In the genomic region with DNA sequence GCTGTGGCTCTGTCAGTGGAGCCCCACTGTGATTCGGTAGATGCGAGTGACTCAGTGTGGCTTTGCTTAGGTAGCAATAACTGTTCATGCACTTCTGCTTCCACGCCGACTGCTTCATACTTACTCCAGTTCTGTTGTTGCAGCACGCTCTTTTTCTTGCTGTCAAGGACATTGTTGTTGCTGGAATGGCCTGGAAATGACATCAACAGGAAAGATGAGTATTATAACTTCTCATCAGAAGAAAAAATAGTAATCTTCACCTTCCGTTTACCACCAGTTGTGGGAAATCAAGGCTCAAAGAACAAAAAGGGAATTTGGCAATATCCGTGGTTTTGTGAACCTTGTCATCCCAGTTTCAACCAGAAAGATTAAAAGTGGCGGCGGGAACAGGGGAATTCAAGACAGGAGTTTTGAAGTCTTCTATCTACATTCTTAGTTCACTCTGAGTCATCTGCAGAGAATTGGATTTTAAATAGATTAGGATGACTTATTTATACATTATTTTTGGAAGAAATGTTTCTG, we compare ENCODE assay signal across 13 cellular contexts. TPM values are rescaled to one million over a fixed set of nuclear protein-coding genes. Genes with fewer than 3 reads are reported as not detected.
DNase-seq lines count a peak whose midpoint lies in the region; TF ChIP-seq lines count a peak whose summit lies in the region.
"Had no signal": no experiment of that assay in that cellular context is flagged by ENCODE, and none has a peak within 500 bp of the region (broad histone marks: within the 10 kb centered on the region; RNA-seq: fewer than 3 reads in every experiment).

No MANE protein-coding gene starts in this region.

- CTCF ChIA-PET in Caco-2 (lab: Charles Lee), result no interaction called here

- H3K36me3 ChIP-seq in BLaER1 treated with 17β-estradiol and CSF1 and Interleukin-3, amounts not matched to agents 10 nM and 100 nM, result no peaks in the 10 kb centered on the region
- H3K36me3 ChIP-seq in MM.1S (replicated peaks; ENCODE audit: insufficient read depth, low read length), result no peaks in the 10 kb centered on the region
- no peaks in the 10 kb centered on the region for H3K36me3 ChIP-seq in Caco-2 (ENCODE audit: control insufficient read depth, insufficient read depth, low read length)
- H3K36me3 ChIP-seq: tibial artery had no signal

- H3K9me2 ChIP-seq in MM.1S (replicated peaks; ENCODE audit: insufficient read depth, low read length), result no peaks in the 10 kb centered on the region

- peaks cover 22 to 91% (median 63%) of the 10 kb centered on the region in 10 experiments for H3K4me1 ChIP-seq in BLaER1 treated with 17β-estradiol and CSF1 and Interleukin-3, amounts not matched to agents 10 nM and 100 nM
- H3K4me1 ChIP-seq in MM.1S (ENCODE audit: low read length) (no peaks in the 10 kb centered on the region), Caco-2 (no peaks in the 10 kb centered on the region)
- H3K4me1 ChIP-seq: Peyer's patch had no signal

- BruUV-seq in Caco-2 (replicated peaks; lab: Mats Ljungman, UMichigan), result no TSS peak

- H3K4me2 ChIP-seq in BLaER1 treated with 17β-estradiol and CSF1 and Interleukin-3, amounts not matched to agents 10 nM and 100 nM, result peak overlapping the region; percentile 4 to 94 (median 83)
- no peak overlapping the region for H3K4me2 ChIP-seq in MM.1S (ENCODE audit: low read depth, low read length)

- intact Hi-C loops in Caco-2 (cut with micrococcal nuclease; ENCODE audit: unreplicated experiment), result no loop called here

- no peaks in the 10 kb centered on the region for H3K27me3 ChIP-seq in BLaER1 treated with 17β-estradiol and CSF1 and Interleukin-3, amounts not matched to agents 10 nM and 100 nM
- no peaks in the 10 kb centered on the region for H3K27me3 ChIP-seq in MM.1S (replicated peaks; ENCODE audit: insufficient read depth, low read length)
- H3K27me3 ChIP-seq in Caco-2 (replicated peaks; ENCODE audit: control insufficient read depth, insufficient read depth, low read length), result no peaks in the 10 kb centered on the region
- H3K27me3 ChIP-seq: Peyer's patch, tibial artery had no signal

- POLR2A ChIA-PET in Caco-2 (lab: Charles Lee), result no interaction called here

- H3K9me3 ChIP-seq in BLaER1 treated with 17β-estradiol and CSF1 and Interleukin-3, amounts not matched to agents 10 nM and 100 nM (replicated peaks in 1 of 11), result no peaks in the 10 kb centered on the region
- H3K9me3 ChIP-seq in MM.1S (replicated peaks; ENCODE audit: insufficient read depth, low read length) (no peaks in the 10 kb centered on the region), Caco-2 (no peaks in the 10 kb centered on the region)
- H3K9me3 ChIP-seq: Peyer's patch, tibial artery had no signal

- H3K27ac Mint-ChIP-seq in Caco-2 (ENCODE audit: unreplicated experiment), result no peak overlapping the region

- no peaks in the 10 kb centered on the region for H3K4me1 Mint-ChIP-seq in Caco-2 (ENCODE audit: low read depth, unreplicated experiment)

- no peak overlapping the region for H2AFZ ChIP-seq in MM.1S (ENCODE audit: low read length)

- peak overlapping the region in 4 of 10 experiments; percentile 2 to 25 (median 8); a peak in 3 of 20 replicates for H3K4me3 ChIP-seq in BLaER1 treated with 17β-estradiol and CSF1 and Interleukin-3, amounts not matched to agents 10 nM and 100 nM
- H3K4me3 ChIP-seq in cardiac fibroblast (replicated peaks in 1 of 2; ENCODE audit: low read depth in 2 of 2, low read length in 2 of 2) (no peak overlapping the region), MM.1S (ENCODE audit: low read length) (no peak overlapping the region), Caco-2 (ENCODE audit: low read depth, low read length) (no peak overlapping the region)
- H3K4me3 ChIP-seq: Peyer's patch, tibial artery had no signal

- no peaks in the 10 kb centered on the region for H3K9me3 Mint-ChIP-seq in Caco-2 (ENCODE audit: unreplicated experiment)

- no peaks in the 10 kb centered on the region for H3K36me3 Mint-ChIP-seq in Caco-2 (ENCODE audit: insufficient read depth, unreplicated experiment)

- DNase-seq in MV-4-11 (lab: John Stamatoyannopoulos, UW) (peak; percentile 89), cardiac fibroblast (ENCODE audit: low read depth in 2 of 2) (peak; percentile 87 to 98), mucosa of gallbladder (ENCODE audit: low spot score) (peak; percentile 22), MM.1S (no peak), Caco-2 (no peak), AG08395 (ENCODE audit: low spot score) (no peak), HT-29 (ENCODE audit: low spot score) (no peak)
- DNase-seq: effector CD8-positive, alpha-beta T cell; NCI-H1105 treated with DMSO at 0.1 percent for 48 hours; Peyer's patch had no signal

- no peaks in the 10 kb centered on the region for H4K20me1 ChIP-seq in BLaER1 treated with 17β-estradiol and CSF1 and Interleukin-3, amounts not matched to agents 10 nM and 100 nM
- H4K20me1 ChIP-seq in MM.1S (ENCODE audit: insufficient read depth, low read length), result no peaks in the 10 kb centered on the region

- H3K27ac ChIP-seq in BLaER1 treated with 17β-estradiol and CSF1 and Interleukin-3, amounts not matched to agents 10 nM and 100 nM, result peak overlapping the region; percentile 62 to 97 (median 73)
- H3K27ac ChIP-seq in MM.1S (ENCODE audit: low read length), result no peak overlapping the region
- H3K27ac ChIP-seq: Peyer's patch had no signal

- H3K9ac ChIP-seq in BLaER1 treated with 17β-estradiol and CSF1 and Interleukin-3, amounts not matched to agents 10 nM and 100 nM, result peak overlapping the region in 10 of 11 experiments; percentile 15 to 89 (median 68); a peak in 15 of 22 replicates
- H3K9ac ChIP-seq in MM.1S (ENCODE audit: low read length), result no peak overlapping the region

- no peak overlapping the region for H3K4me3 Mint-ChIP-seq in Caco-2 (ENCODE audit: unreplicated experiment)

- H3K79me2 ChIP-seq in MM.1S (ENCODE audit: low read length), result no peaks in the 10 kb centered on the region

- H3K27me3 Mint-ChIP-seq in Caco-2 (ENCODE audit: insufficient read depth, unreplicated experiment), result no peaks in the 10 kb centered on the region

- H3F3A ChIP-seq in MM.1S (ENCODE audit: insufficient read depth, low read length), result no peaks in the 10 kb centered on the region

- TF ChIP-seq CTCF in cardiac fibroblast (IDR thresholded peaks at IDR 0.05; ENCODE audit: low read depth, low read length), result no peak
- no peak for TF ChIP-seq CTCF in MM.1S (IDR thresholded peaks at IDR 0.05; ENCODE audit: low read length)
- no peak for TF ChIP-seq CTCF in Caco-2 (IDR thresholded peaks at IDR 0.05; ENCODE audit: insufficient read depth in 1 of 2, low read depth in 1 of 2, low read length in 1 of 2, severe bottlenecking in 1 of 2, unreplicated experiment in 1 of 2)

RNA-seq across cellular contexts. Expression of a gene that starts 8.3 kb away (rescaled TPM):
- total RNA-seq in mucosa of gallbladder (not detected), Caco-2 (2022) (0.20 and 0.28 TPM in 2 replicates)
- 0.36 TPM in 1 of 2 replicates, not detected in the other for total RNA-seq in HT-29 (2014; rRNA removed; shearing (Covaris generic))
- total RNA-seq: kidney epithelial cell had no signal

RNA-seq across cellular contexts. Expression of a gene that starts 16.9 kb away (rescaled TPM):
- not detected for total RNA-seq in mucosa of gallbladder
- not detected in 2 replicates for total RNA-seq in Caco-2 (2022)
- total RNA-seq in HT-29 (2014; rRNA removed; shearing (Covaris generic)), result not detected in 2 replicates
- total RNA-seq: kidney epithelial cell, Peyer's patch had no signal

RNA-seq across cellular contexts. Expression of a gene that starts 45.8 kb away (rescaled TPM):
- total RNA-seq in mucosa of gallbladder, result 70.8 TPM
- 161 TPM in 2 replicates for total RNA-seq in Caco-2 (2022)
- total RNA-seq in HT-29 (2014; rRNA removed; shearing (Covaris generic)), result 56.9 and 58.2 TPM in 2 replicates

Comparison
In these comparisons a context has a peak if more than half of its experiments do, and no peak if none do; other contexts are left out.
1. DNase-seq: peak in MV-4-11 (single experiment), cardiac fibroblast (2 of 2) and mucosa of gallbladder (single experiment); none in MM.1S (single experiment), Caco-2 (0 of 2), AG08395 (single experiment) and HT-29 (single experiment).